ENCODE assay signal across 28 cellular contexts in genomic region chr12:97557116-97557515, GRCh38.
A peak's percentile ranks its signal among the peaks of the same experiment; 100 is the strongest.
DNase-seq lines count a peak whose midpoint lies in the region; ATAC-seq, FAIRE-seq and TF ChIP-seq lines count a peak whose summit lies in the region.
"Had no signal": no experiment of that assay in that cellular context is flagged by ENCODE, and none has a peak within 500 bp of the region (broad histone marks: within the 10 kb centered on the region; RNA-seq: fewer than 3 reads in every experiment).

No MANE protein-coding gene starts in this region.

- H3K4me3 ChIP-seq in HepG2 (replicated peaks in 1 of 3; ENCODE audit: insufficient read depth in 1 of 3, low read depth in 2 of 3, low read length in 3 of 3) (no peak overlapping the region), right lobe of liver (no peak overlapping the region), mesendoderm (ENCODE audit: low read length) (no peak overlapping the region), upper lobe of right lung (no peak overlapping the region)
- H3K4me3 ChIP-seq: coronary artery, esophagus squamous epithelium, left lung, psoas muscle, stomach, transverse colon had no signal

- CTCF ChIA-PET in HepG2 (lab: Yijun Ruan, JAX; ENCODE audit: low intra/inter-chr PET ratio, low total read pairs) = no interaction called here

- H4K5ac ChIP-seq in mesendoderm (ENCODE audit: low read length) = no peak overlapping the region

- H3K4me2 ChIP-seq in HepG2 (ENCODE audit: low read depth, low read length) (peak overlapping the region; percentile 26; the same call in 1 of the 2 replicates), mesendoderm (ENCODE audit: low read length) (no peak overlapping the region)

- TF ChIP-seq EP300 in HepG2 (IDR thresholded peaks at IDR 0.05; ENCODE audit: low read depth in 2 of 2, low read length in 2 of 2) = no peak
- no peak for TF ChIP-seq EP300 in HepG2 (CRISPR knock-in tag; IDR thresholded peaks at IDR 0.05; ENCODE audit: borderline replicate concordance)

- H2BK15ac ChIP-seq in mesendoderm (replicated peaks; ENCODE audit: low read depth) = peak overlapping the region; percentile 57

- no peak overlapping the region for H2BK120ac ChIP-seq in mesendoderm (ENCODE audit: low read depth, low read length)

- ATAC-seq in HepG2 (no peak), right lobe of liver (no peak), upper lobe of right lung (no peak), HG03342 (IDR thresholded peaks at IDR 0.05; ENCODE audit: unreplicated experiment) (no peak)
- ATAC-seq: activated T-helper 17 cell treated with anti-CD3 and anti-CD28 coated beads, Interleukin-2, amount 50 U/mL, for 72 hours had no signal

- no peak overlapping the region for H3K23ac ChIP-seq in mesendoderm (ENCODE audit: low read length)

- H2BK5ac ChIP-seq in mesendoderm (ENCODE audit: low read length) = peak overlapping the region; percentile 41

- TF ChIP-seq RAD21 in HepG2 (CRISPR knock-in tag; IDR thresholded peaks at IDR 0.05) = no peak

- peak overlapping the region; percentile 11 for H3K18ac ChIP-seq in mesendoderm (ENCODE audit: low read length)

- H3K27ac ChIP-seq in HepG2 (ENCODE audit: extremely low read length, insufficient read depth, low read length) (peak overlapping the region; percentile 31), right lobe of liver (no peak overlapping the region), mesendoderm (ENCODE audit: low read depth, low read length) (no peak overlapping the region), upper lobe of right lung (peak overlapping the region; percentile 37)
- H3K27ac ChIP-seq: coronary artery, esophagus squamous epithelium, psoas muscle, stomach, transverse colon had no signal

- H3K4ac ChIP-seq in mesendoderm (ENCODE audit: low read depth, low read length) = no peak overlapping the region

- no peaks in the 10 kb centered on the region for H3K9me3 ChIP-seq in HepG2 (ENCODE audit: low read length)
- H3K9me3 ChIP-seq in right lobe of liver = no peaks in the 10 kb centered on the region
- no peaks in the 10 kb centered on the region for H3K9me3 ChIP-seq in upper lobe of right lung
- H3K9me3 ChIP-seq: esophagus squamous epithelium, left lung, psoas muscle, stomach, transverse colon had no signal

- H3K56ac ChIP-seq in mesendoderm (ENCODE audit: low read length) = peak overlapping the region; percentile 26

- H3K27me3 ChIP-seq in HepG2 (ENCODE audit: control insufficient read depth in 1 of 2, insufficient read depth in 2 of 2, low read length in 2 of 2) = no peaks in the 10 kb centered on the region
- no peaks in the 10 kb centered on the region for H3K27me3 ChIP-seq in right lobe of liver
- H3K27me3 ChIP-seq in mesendoderm (ENCODE audit: insufficient read depth, low read length, poor library complexity) = no peaks in the 10 kb centered on the region
- H3K27me3 ChIP-seq in upper lobe of right lung = no peaks in the 10 kb centered on the region
- H3K27me3 ChIP-seq: esophagus squamous epithelium, left lung, stomach, transverse colon had no signal

- 53% methylated on average over 1 of the region's 1 CpG for WGBS in HepG2 (ENCODE audit: low lambda C conversion rate)
- WGBS in right lobe of liver (ENCODE audit: insufficient coverage, low coverage, low lambda C conversion rate, missing lambda C conversion rate) = 60% methylated on average over 1 of the region's 1 CpG
- WGBS in mesendoderm (ENCODE audit: extremely low coverage, insufficient coverage, low lambda C conversion rate) = no CpG with 5 or more reads among the region's 1 CpG

- H3K79me1 ChIP-seq in mesendoderm (ENCODE audit: low read length) = no peaks in the 10 kb centered on the region

- peak overlapping the region; percentile 47 for H2AK5ac ChIP-seq in mesendoderm (ENCODE audit: low read length)

- in situ Hi-C loops in HepG2 (cut with HindIII; ENCODE audit: extremely low pct_ligation_motif_present, low pct_unique_long_range_greater_than_20kb) = no loop called here

- H3K9ac ChIP-seq in HepG2 (ENCODE audit: insufficient read depth, low read depth, low read length) (no peak overlapping the region), mesendoderm (ENCODE audit: low read length) (no peak overlapping the region)

- no peaks in the 10 kb centered on the region for H3K79me2 ChIP-seq in HepG2 (ENCODE audit: insufficient read depth, low read length)
- no peaks in the 10 kb centered on the region for H3K79me2 ChIP-seq in mesendoderm (ENCODE audit: control insufficient read depth, insufficient read depth, low read length)

- H3K4me1 ChIP-seq in HepG2 (ENCODE audit: insufficient read depth, low read length) (peaks cover 62% of the 10 kb centered on the region), right lobe of liver (no peaks in the 10 kb centered on the region), mesendoderm (ENCODE audit: control insufficient read depth, low read depth, low read length) (peaks cover 14% of the 10 kb centered on the region), upper lobe of right lung (peaks cover 17% of the 10 kb centered on the region)
- H3K4me1 ChIP-seq: psoas muscle, transverse colon had no signal

- no TSS peak for BruUV-seq in HepG2 (replicated peaks; lab: Mats Ljungman, UMichigan)

- H4K8ac ChIP-seq in mesendoderm (ENCODE audit: low read depth, low read length) = no peak overlapping the region

- no peaks in the 10 kb centered on the region for H4K20me1 ChIP-seq in HepG2 (ENCODE audit: insufficient read depth, low read length)

- no peaks in the 10 kb centered on the region for H3K36me3 ChIP-seq in HepG2 (replicated peaks in 1 of 2; ENCODE audit: control insufficient read depth in 1 of 2, insufficient read depth in 2 of 2, low read length in 2 of 2)
- H3K36me3 ChIP-seq in right lobe of liver = no peaks in the 10 kb centered on the region
- H3K36me3 ChIP-seq in mesendoderm (ENCODE audit: control insufficient read depth, insufficient read depth, low read length) = no peaks in the 10 kb centered on the region
- no peaks in the 10 kb centered on the region for H3K36me3 ChIP-seq in upper lobe of right lung
- H3K36me3 ChIP-seq: esophagus squamous epithelium, left lung, stomach, transverse colon had no signal

- POLR2A ChIA-PET in HepG2 (lab: Yijun Ruan, JAX) = interaction anchor here (3.0 kb wide), 1 partner anchor 11 kb away, joined by 25 read pairs; no protein-coding TSS in a partner anchor

- TF ChIP-seq CTCF in HepG2 (CRISPR knock-in tag; IDR thresholded peaks at IDR 0.05) = no peak
- no peak for TF ChIP-seq CTCF in right lobe of liver (IDR thresholded peaks at IDR 0.05)
- no peak for TF ChIP-seq CTCF in upper lobe of right lung (IDR thresholded peaks at IDR 0.05)

- intact Hi-C loops in HepG2 (cut with micrococcal nuclease; ENCODE audit: unreplicated experiment) = no loop called here
- intact Hi-C loops in right lobe of liver (cut with DNase I) = no loop called here
- intact Hi-C loops in upper lobe of right lung (cut with DNase I) = no loop called here

- peak; percentile 49 for DNase-seq in DMS53 (lab: John Stamatoyannopoulos, UW)
- no peak for DNase-seq in DMS53 treated with DMSO at 0.1 percent for 48 hours (lab: John Stamatoyannopoulos, UW; ENCODE audit: unreplicated experiment)
- no peak for DNase-seq in HepG2 (ENCODE audit: low spot score)
- DNase-seq in right lobe of liver = no peak
- no peak for DNase-seq in mesendoderm
- no peak for DNase-seq in upper lobe of right lung
- DNase-seq in ureter (ENCODE audit: low spot score) = no peak
- DNase-seq: activated CD4-positive, alpha-beta T cell treated with anti-CD3 and anti-CD28 coated beads, Interleukin-2, amount 50 U/mL, for 4 hours; activated CD4-positive, CD25-positive, alpha-beta regulatory T cell; activated CD8-positive, alpha-beta memory T cell treated with anti-CD3 and anti-CD28 coated beads, Interleukin-2, amount 50 U/mL, for 4 hours; CD8-positive, alpha-beta memory T cell; esophagus squamous epithelium; hippocampal formation; Karpas-422; left lung; MV-4-11; NCI-H2107; psoas muscle; Right ventricle myocardium superior; stimulated activated CD8-positive, alpha-beta memory T cell treated with anti-CD3 and anti-CD28 coated beads, Interleukin-4, amount 100 ng/mL, for 48 hours; transverse colon had no signal

- no peak for TF ChIP-seq POLR2A in HepG2 (IDR thresholded peaks at IDR 0.05; ENCODE audit: insufficient read depth in 1 of 2, low read depth in 2 of 2, low read length in 2 of 2)
- TF ChIP-seq POLR2A in right lobe of liver (IDR thresholded peaks at IDR 0.05) = no peak

- no peak overlapping the region for H2AFZ ChIP-seq in HepG2 (ENCODE audit: low read length)

- no peak for FAIRE-seq in HepG2 (lab: Jason Lieb, UNC)
- FAIRE-seq: frontal cortex, H54, HTR-8/SVneo had no signal

TF ChIP-seq in HepG2, 621 proteins besides CTCF, POLR2A, EP300 and RAD21:
- TF ChIP-seq TFE3 (CRISPR knock-in tag; IDR thresholded peaks at IDR 0.05) = 0 out of 2 replicates have a peak, but pooled peaks have one; percentile 15
- TF ChIP-seq ELF1 (CRISPR knock-in tag; IDR thresholded peaks at IDR 0.05) = no peak
- TF ChIP-seq KLF15 (CRISPR knock-in tag; IDR thresholded peaks at IDR 0.05; ENCODE audit: borderline replicate concordance) = no peak
TF ChIP-seq in HepG2: peak in this region for 1.

Comparison
In these comparisons a context has a peak if more than half of its experiments do, and no peak if none do; other contexts are left out.
1. H3K27ac ChIP-seq: peak in HepG2 (single experiment) and upper lobe of right lung (single experiment); none in right lobe of liver (0 of 3) and mesendoderm (single experiment).